Comparison of ENCODE assay signal across 24 cellular contexts in genomic region chrX:45232139-45232538, GRCh38. TPM values are rescaled to one million over a fixed set of nuclear protein-coding genes. Genes with fewer than 3 reads are reported as not detected.
DNase-seq lines count a peak whose midpoint lies in the region; ATAC-seq and TF ChIP-seq lines count a peak whose summit lies in the region.
"Had no signal": no experiment of that assay in that cellular context is flagged by ENCODE, and none has a peak within 500 bp of the region (broad histone marks: within the 10 kb centered on the region; RNA-seq: fewer than 3 reads in every experiment).

No MANE protein-coding gene starts in this region.

- H3K27ac Mint-ChIP-seq in activated CD8-positive, alpha-beta T cell treated with anti-CD3 and anti-CD28 coated beads for 36 hours, result no peak overlapping the region
- peak overlapping the region; percentile 6 to 52 for H3K27ac Mint-ChIP-seq in natural killer cell
- no peak overlapping the region for H3K27ac Mint-ChIP-seq in activated T-cell treated with anti-CD3 and anti-CD28 coated beads, Interleukin-2, amount 50 U/mL, for 24 hours

- H3K4me3 ChIP-seq in NB4 (ENCODE audit: low read depth, low read length), result no peak overlapping the region
- no peak overlapping the region for H3K4me3 ChIP-seq in A673 (ENCODE audit: low read depth, low read length, poor library complexity, severe bottlenecking)
- H3K4me3 ChIP-seq: BLaER1, breast epithelium, smooth muscle cell had no signal

- no peaks in the 10 kb centered on the region for H3K36me3 Mint-ChIP-seq in activated CD8-positive, alpha-beta T cell treated with anti-CD3 and anti-CD28 coated beads for 36 hours (ENCODE audit: low read depth)
- no peaks in the 10 kb centered on the region for H3K36me3 Mint-ChIP-seq in natural killer cell
- H3K36me3 Mint-ChIP-seq in activated T-cell treated with anti-CD3 and anti-CD28 coated beads, Interleukin-2, amount 50 U/mL, for 24 hours (ENCODE audit: low read depth), result no peaks in the 10 kb centered on the region

- TF ChIP-seq CTCF in NB4 (IDR thresholded peaks at IDR 0.05; ENCODE audit: low read depth, low read length) (no peak), natural killer cell (IDR thresholded peaks at IDR 0.05) (no peak), A673 (conservative IDR thresholded peaks at IDR 0.05; ENCODE audit: low read depth, low read length) (no peak)
- TF ChIP-seq CTCF in activated CD8-positive, alpha-beta T cell treated with anti-CD3 and anti-CD28 coated beads for 36 hours (IDR thresholded peaks at IDR 0.05), result no peak

- CTCF ChIA-PET in activated CD8-positive, alpha-beta T cell treated with anti-CD3 and anti-CD28 coated beads for 36 hours (lab: Charles Lee), result no interaction called here
- CTCF ChIA-PET in A673 (lab: Charles Lee), result no interaction called here

- BruUV-seq in A673 (replicated peaks; lab: Mats Ljungman, UMichigan), result no TSS peak

- no peak overlapping the region for H3K4me3 Mint-ChIP-seq in activated CD8-positive, alpha-beta T cell treated with anti-CD3 and anti-CD28 coated beads for 36 hours
- peak overlapping the region; percentile 54 for H3K4me3 Mint-ChIP-seq in natural killer cell
- no peak overlapping the region for H3K4me3 Mint-ChIP-seq in activated T-cell treated with anti-CD3 and anti-CD28 coated beads, Interleukin-2, amount 50 U/mL, for 24 hours

- H3K9me3 Mint-ChIP-seq in activated CD8-positive, alpha-beta T cell treated with anti-CD3 and anti-CD28 coated beads for 36 hours, result no peaks in the 10 kb centered on the region
- H3K9me3 Mint-ChIP-seq in natural killer cell, result no peaks in the 10 kb centered on the region
- peaks cover 5% of the 10 kb centered on the region for H3K9me3 Mint-ChIP-seq in activated T-cell treated with anti-CD3 and anti-CD28 coated beads, Interleukin-2, amount 50 U/mL, for 24 hours

- no peaks in the 10 kb centered on the region for H3K9me3 ChIP-seq in A673 (ENCODE audit: low read depth, low read length, poor library complexity, severe bottlenecking)
- H3K9me3 ChIP-seq: BLaER1, breast epithelium had no signal

- H3K4me1 Mint-ChIP-seq in activated CD8-positive, alpha-beta T cell treated with anti-CD3 and anti-CD28 coated beads for 36 hours (ENCODE audit: low read depth), result peaks cover 16% of the 10 kb centered on the region
- peaks cover 19 to 34% of the 10 kb centered on the region in 2 donors for H3K4me1 Mint-ChIP-seq in natural killer cell
- peaks cover 22% of the 10 kb centered on the region for H3K4me1 Mint-ChIP-seq in activated T-cell treated with anti-CD3 and anti-CD28 coated beads, Interleukin-2, amount 50 U/mL, for 24 hours (ENCODE audit: low read depth)

- no peaks in the 10 kb centered on the region for H3K36me3 ChIP-seq in A673 (ENCODE audit: insufficient read depth, low read length, poor library complexity, severe bottlenecking)
- H3K36me3 ChIP-seq: BLaER1, breast epithelium had no signal

- H3K27me3 Mint-ChIP-seq in activated CD8-positive, alpha-beta T cell treated with anti-CD3 and anti-CD28 coated beads for 36 hours, result no peaks in the 10 kb centered on the region
- peaks cover 0 to 8% of the 10 kb centered on the region in 2 donors for H3K27me3 Mint-ChIP-seq in natural killer cell (ENCODE audit: low read depth in 2 of 2)
- peaks cover 44% of the 10 kb centered on the region for H3K27me3 Mint-ChIP-seq in activated T-cell treated with anti-CD3 and anti-CD28 coated beads, Interleukin-2, amount 50 U/mL, for 24 hours
- H3K27me3 Mint-ChIP-seq: naive thymus-derived CD8-positive, alpha-beta T cell had no signal

- DNase-seq in SKM-1 treated with dmso at 0.1 percent for 144 hours (lab: John Stamatoyannopoulos, UW; ENCODE audit: unreplicated experiment) (peak; percentile 25), SKM-1 (lab: John Stamatoyannopoulos, UW; ENCODE audit: unreplicated experiment) (no peak), NB4 (ENCODE audit: low read depth) (peak; percentile 6), natural killer cell (no peak), NCI-H524 (lab: John Stamatoyannopoulos, UW) (no peak), A673 (ENCODE audit: low spot score) (no peak)
- peak; percentile 3 for DNase-seq in activated CD8-positive, alpha-beta T cell treated with anti-CD3 and anti-CD28 coated beads for 36 hours
- no peak for DNase-seq in activated T-cell treated with anti-CD3 and anti-CD28 coated beads, Interleukin-2, amount 50 U/mL, for 24 hours
- DNase-seq: 8988T; NCI-H1417; NCI-H2107; NK-92 treated with Interleukin-12 subunit alpha and Interleukin-12 subunit beta, amount 100 ng/mL, for 24 hours; retina; stimulated activated naive CD8-positive, alpha-beta T cell treated with anti-CD3 and anti-CD28 coated beads, Interleukin-15, Interleukin-2, amounts not matched to agents 100 U/mL and 50 U/mL, for 24 hours had no signal

- intact Hi-C loops in activated CD8-positive, alpha-beta T cell treated with anti-CD3 and anti-CD28 coated beads for 36 hours (cut with micrococcal nuclease), result no loop called here
- intact Hi-C loops in natural killer cell (cut with micrococcal nuclease) (no loop called here), A673 (cut with micrococcal nuclease; ENCODE audit: unreplicated experiment) (loop anchor here (5.0 kb wide), 1 partner anchor 50 kb away; no protein-coding TSS in a partner anchor)

- TF ChIP-seq POLR2A in NB4 (IDR thresholded peaks at IDR 0.05; ENCODE audit: extremely low read depth, insufficient read length), result no peak

- no peak for ATAC-seq in activated CD8-positive, alpha-beta T cell treated with anti-CD3 and anti-CD28 coated beads for 36 hours
- peak; percentile 68 to 95 (median 81) for ATAC-seq in natural killer cell
- ATAC-seq: activated CD4-positive, CD25-positive, alpha-beta regulatory T cell treated with anti-CD3 and anti-CD28 coated beads, Interleukin-2, amount 50 U/mL, for 24 hours; SK-N-SH treated with all-trans-retinoic acid at 6 μM for 48 hours; stimulated activated naive CD8-positive, alpha-beta T cell treated with anti-CD3 and anti-CD28 coated beads, Interleukin-15, Interleukin-2, amounts not matched to agents 100 U/mL and 50 U/mL, for 24 hours had no signal

- POLR2A ChIA-PET in activated CD8-positive, alpha-beta T cell treated with anti-CD3 and anti-CD28 coated beads for 36 hours (lab: Charles Lee), result no interaction called here
- POLR2A ChIA-PET in A673 (lab: Charles Lee; ENCODE audit: low non-redundant PET), result no interaction called here

- no peaks in the 10 kb centered on the region for H3K27me3 ChIP-seq in A673 (replicated peaks; ENCODE audit: insufficient read depth, low read depth, low read length, poor library complexity)
- H3K27me3 ChIP-seq: BLaER1 had no signal

- no peaks in the 10 kb centered on the region for H3K4me1 ChIP-seq in A673 (ENCODE audit: insufficient read depth, low read length, poor library complexity, severe bottlenecking)
- H3K4me1 ChIP-seq: BLaER1, breast epithelium had no signal

- no peak overlapping the region for H3K27ac ChIP-seq in A673 (ENCODE audit: low read depth, low read length, poor library complexity, severe bottlenecking)
- H3K27ac ChIP-seq: BLaER1, breast epithelium had no signal

RNA-seq across cellular contexts. Expression of gene DIPK2B, which starts 31.5 kb away (rescaled TPM):
- not detected for total RNA-seq in activated CD8-positive, alpha-beta T cell treated with anti-CD3 and anti-CD28 coated beads for 36 hours
- not detected for total RNA-seq in natural killer cell
- total RNA-seq in A673 (2021), result not detected in 2 replicates
- total RNA-seq: H1; LHCN-M2; naive thymus-derived CD8-positive, alpha-beta T cell; NCI-H460; osteocyte; smooth muscle cell had no signal

Comparison
In these comparisons a context has a peak if more than half of its experiments do, and no peak if none do; other contexts are left out.
1. DNase-seq: peak in SKM-1 treated with dmso at 0.1 percent for 144 hours (single experiment), NB4 (single experiment) and activated CD8-positive, alpha-beta T cell treated with anti-CD3 and anti-CD28 coated beads for 36 hours (single experiment); none in SKM-1 (single experiment), natural killer cell (single experiment), activated T-cell treated with anti-CD3 and anti-CD28 coated beads, Interleukin-2, amount 50 U/mL, for 24 hours (single experiment), NCI-H524 (0 of 2) and A673 (single experiment).
2. H3K27ac Mint-ChIP-seq: peak in natural killer cell (2 of 2); none in activated CD8-positive, alpha-beta T cell treated with anti-CD3 and anti-CD28 coated beads for 36 hours (single experiment) and activated T-cell treated with anti-CD3 and anti-CD28 coated beads, Interleukin-2, amount 50 U/mL, for 24 hours (single experiment).